In the genomic region with DNA sequence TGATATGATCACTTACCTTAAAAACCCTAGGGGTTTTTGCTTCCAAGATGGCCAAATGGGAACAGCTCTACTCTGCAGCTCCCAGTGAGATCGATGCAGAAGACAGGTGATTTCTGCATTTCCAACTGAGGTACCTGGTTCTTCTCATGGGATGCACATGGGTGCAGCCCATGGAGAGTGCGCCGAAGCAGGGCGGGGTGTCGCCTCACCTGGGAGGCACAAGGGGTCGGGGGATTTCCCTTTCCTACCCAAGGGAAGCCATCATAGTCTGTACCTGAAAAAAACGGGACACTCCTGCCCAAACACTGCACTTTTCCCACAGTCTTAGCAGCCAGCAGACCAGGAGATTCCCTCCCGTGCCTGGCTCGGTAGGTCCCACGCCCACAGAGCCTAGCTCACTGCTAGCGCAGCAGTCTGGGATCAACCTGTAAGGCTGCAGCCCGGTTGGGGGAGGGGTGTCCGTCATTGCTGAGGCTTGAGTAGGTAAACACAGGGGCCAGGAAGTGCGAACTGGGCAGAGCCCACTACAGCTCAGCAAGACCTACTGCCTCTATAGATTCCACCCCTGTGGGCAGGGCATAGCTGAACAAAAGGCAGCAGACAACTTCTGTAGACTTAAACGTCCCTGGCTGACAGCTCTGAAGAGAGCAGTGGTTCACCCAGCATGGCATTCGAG, we compare ENCODE assay signal across 1 cellular context.
TF ChIP-seq lines count a peak whose summit lies in the region.

No MANE protein-coding gene starts in this region.

TF ChIP-seq in HepG2, 621 proteins besides CTCF, POLR2A, EP300 and RAD21 (continued from another document and continues in another):
- TF ChIP-seq CHD2 (IDR thresholded peaks at IDR 0.05; ENCODE audit: low read depth, low read length) = no peak
- TF ChIP-seq, protein P1, sequence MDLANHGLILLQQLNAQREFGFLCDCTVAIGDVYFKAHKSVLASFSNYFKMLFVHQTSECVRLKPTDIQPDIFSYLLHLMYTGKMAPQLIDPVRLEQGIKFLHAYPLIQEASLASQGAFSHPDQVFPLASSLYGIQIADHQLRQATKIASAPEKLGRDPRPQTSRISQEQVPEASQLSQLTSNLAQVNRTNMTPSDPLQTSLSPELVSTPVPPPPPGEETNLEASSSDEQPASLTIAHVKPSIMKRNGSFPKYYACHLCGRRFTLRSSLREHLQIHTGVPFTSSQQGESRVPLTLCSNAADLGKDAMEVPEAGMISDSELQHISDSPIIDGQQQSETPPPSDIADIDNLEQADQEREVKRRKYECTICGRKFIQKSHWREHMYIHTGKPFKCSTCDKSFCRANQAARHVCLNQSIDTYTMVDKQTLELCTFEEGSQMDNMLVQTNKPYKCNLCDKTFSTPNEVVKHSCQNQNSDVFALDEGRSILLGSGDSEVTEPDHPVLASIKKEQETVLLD (CRISPR knock-in tag; IDR thresholded peaks at IDR 0.05; ENCODE audit: low read depth) = 0 out of 2 replicates have a peak, but pooled peaks have one; percentile 30
- TF ChIP-seq MEIS1 (CRISPR knock-in tag; IDR thresholded peaks at IDR 0.05; ENCODE audit: borderline replicate concordance) = peak; percentile 44; the same call in 1 of the 2 replicates
- TF ChIP-seq HNRNPL (IDR thresholded peaks at IDR 0.05; ENCODE audit: low read depth, low read length) = peak; percentile 71; the same call in 1 of the 2 replicates
- no peak for TF ChIP-seq ZNF674 (CRISPR knock-in tag; IDR thresholded peaks at IDR 0.05; ENCODE audit: low read depth)
- TF ChIP-seq, protein P2, sequence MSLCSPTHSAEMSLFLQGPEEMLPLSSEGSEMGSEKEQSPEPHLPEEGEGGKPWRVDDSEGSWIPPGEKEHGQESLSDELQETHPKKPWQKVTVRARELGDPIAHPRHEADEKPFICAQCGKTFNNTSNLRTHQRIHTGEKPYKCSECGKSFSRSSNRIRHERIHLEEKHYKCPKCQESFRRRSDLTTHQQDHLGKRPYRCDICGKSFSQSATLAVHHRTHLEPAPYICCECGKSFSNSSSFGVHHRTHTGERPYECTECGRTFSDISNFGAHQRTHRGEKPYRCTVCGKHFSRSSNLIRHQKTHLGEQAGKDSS (CRISPR knock-in tag; IDR thresholded peaks at IDR 0.05; ENCODE audit: borderline replicate concordance, low read depth) = peak; percentile 62; the same call in 1 of the 2 replicates
- TF ChIP-seq JDP2 (CRISPR knock-in tag; IDR thresholded peaks at IDR 0.05; ENCODE audit: borderline replicate concordance) = no peak
- TF ChIP-seq, protein P3, sequence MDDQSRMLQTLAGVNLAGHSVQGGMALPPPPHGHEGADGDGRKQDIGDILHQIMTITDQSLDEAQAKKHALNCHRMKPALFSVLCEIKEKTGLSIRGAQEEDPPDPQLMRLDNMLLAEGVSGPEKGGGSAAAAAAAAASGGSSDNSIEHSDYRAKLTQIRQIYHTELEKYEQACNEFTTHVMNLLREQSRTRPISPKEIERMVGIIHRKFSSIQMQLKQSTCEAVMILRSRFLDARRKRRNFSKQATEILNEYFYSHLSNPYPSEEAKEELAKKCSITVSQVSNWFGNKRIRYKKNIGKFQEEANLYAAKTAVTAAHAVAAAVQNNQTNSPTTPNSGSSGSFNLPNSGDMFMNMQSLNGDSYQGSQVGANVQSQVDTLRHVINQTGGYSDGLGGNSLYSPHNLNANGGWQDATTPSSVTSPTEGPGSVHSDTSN (CRISPR knock-in tag; IDR thresholded peaks at IDR 0.05; ENCODE audit: borderline replicate concordance) = no peak
- no peak for TF ChIP-seq RARG (CRISPR knock-in tag; IDR thresholded peaks at IDR 0.05; ENCODE audit: low read depth)
- TF ChIP-seq GABPA (IDR thresholded peaks at IDR 0.05; ENCODE audit: low read depth, low read length) = no peak
- no peak for TF ChIP-seq GABPA (CRISPR knock-in tag; IDR thresholded peaks at IDR 0.05; ENCODE audit: low read depth)
- TF ChIP-seq IRX3 (CRISPR knock-in tag; IDR thresholded peaks at IDR 0.05; ENCODE audit: borderline replicate concordance, low read depth) = no peak
- no peak for TF ChIP-seq HMGA1 (CRISPR knock-in tag; conservative IDR thresholded peaks at IDR 0.05)
- TF ChIP-seq STAT5B (CRISPR knock-in tag; IDR thresholded peaks at IDR 0.05) = no peak
- TF ChIP-seq ZMYM4 (CRISPR knock-in tag; IDR thresholded peaks at IDR 0.05) = peak; percentile 73; the same call in 1 of the 2 replicates
- no peak for TF ChIP-seq ZNF678 (CRISPR knock-in tag; IDR thresholded peaks at IDR 0.05)
- TF ChIP-seq ZNF564 (CRISPR knock-in tag; IDR thresholded peaks at IDR 0.05) = no peak
- TF ChIP-seq FOXJ3 (CRISPR knock-in tag; IDR thresholded peaks at IDR 0.05; ENCODE audit: borderline replicate concordance) = peak; percentile 37; the same call in 1 of the 2 replicates
- TF ChIP-seq TBX2 (CRISPR knock-in tag; IDR thresholded peaks at IDR 0.05; ENCODE audit: borderline replicate concordance) = peak; percentile 69; the same call in 1 of the 2 replicates
- no peak for TF ChIP-seq NCOA2 (CRISPR knock-in tag; IDR thresholded peaks at IDR 0.05)
- no peak for TF ChIP-seq ESRRA (CRISPR knock-in tag; IDR thresholded peaks at IDR 0.05; ENCODE audit: low read depth)
- TF ChIP-seq, protein P4, sequence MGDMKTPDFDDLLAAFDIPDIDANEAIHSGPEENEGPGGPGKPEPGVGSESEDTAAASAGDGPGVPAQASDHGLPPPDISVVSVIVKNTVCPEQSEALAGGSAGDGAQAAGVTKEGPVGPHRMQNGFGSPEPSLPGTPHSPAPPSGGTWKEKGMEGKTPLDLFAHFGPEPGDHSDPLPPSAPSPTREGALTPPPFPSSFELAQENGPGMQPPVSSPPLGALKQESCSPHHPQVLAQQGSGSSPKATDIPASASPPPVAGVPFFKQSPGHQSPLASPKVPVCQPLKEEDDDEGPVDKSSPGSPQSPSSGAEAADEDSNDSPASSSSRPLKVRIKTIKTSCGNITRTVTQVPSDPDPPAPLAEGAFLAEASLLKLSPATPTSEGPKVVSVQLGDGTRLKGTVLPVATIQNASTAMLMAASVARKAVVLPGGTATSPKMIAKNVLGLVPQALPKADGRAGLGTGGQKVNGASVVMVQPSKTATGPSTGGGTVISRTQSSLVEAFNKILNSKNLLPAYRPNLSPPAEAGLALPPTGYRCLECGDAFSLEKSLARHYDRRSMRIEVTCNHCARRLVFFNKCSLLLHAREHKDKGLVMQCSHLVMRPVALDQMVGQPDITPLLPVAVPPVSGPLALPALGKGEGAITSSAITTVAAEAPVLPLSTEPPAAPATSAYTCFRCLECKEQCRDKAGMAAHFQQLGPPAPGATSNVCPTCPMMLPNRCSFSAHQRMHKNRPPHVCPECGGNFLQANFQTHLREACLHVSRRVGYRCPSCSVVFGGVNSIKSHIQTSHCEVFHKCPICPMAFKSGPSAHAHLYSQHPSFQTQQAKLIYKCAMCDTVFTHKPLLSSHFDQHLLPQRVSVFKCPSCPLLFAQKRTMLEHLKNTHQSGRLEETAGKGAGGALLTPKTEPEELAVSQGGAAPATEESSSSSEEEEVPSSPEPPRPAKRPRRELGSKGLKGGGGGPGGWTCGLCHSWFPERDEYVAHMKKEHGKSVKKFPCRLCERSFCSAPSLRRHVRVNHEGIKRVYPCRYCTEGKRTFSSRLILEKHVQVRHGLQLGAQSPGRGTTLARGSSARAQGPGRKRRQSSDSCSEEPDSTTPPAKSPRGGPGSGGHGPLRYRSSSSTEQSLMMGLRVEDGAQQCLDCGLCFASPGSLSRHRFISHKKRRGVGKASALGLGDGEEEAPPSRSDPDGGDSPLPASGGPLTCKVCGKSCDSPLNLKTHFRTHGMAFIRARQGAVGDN (CRISPR knock-in tag; IDR thresholded peaks at IDR 0.05) = peak; percentile 88
- no peak for TF ChIP-seq ZSCAN30 (CRISPR knock-in tag; IDR thresholded peaks at IDR 0.05)
- no peak for TF ChIP-seq ZNF839 (CRISPR knock-in tag; IDR thresholded peaks at IDR 0.05; ENCODE audit: borderline replicate concordance)
- no peak for TF ChIP-seq RFX5 (IDR thresholded peaks at IDR 0.05; ENCODE audit: low read depth, low read length)
- TF ChIP-seq ZFYVE20 (CRISPR knock-in tag; IDR thresholded peaks at IDR 0.05; ENCODE audit: borderline replicate concordance, low read depth) = no peak
- TF ChIP-seq GFI1 (CRISPR knock-in tag; IDR thresholded peaks at IDR 0.05; ENCODE audit: borderline replicate concordance) = no peak
- TF ChIP-seq PRPF4 (IDR thresholded peaks at IDR 0.05; ENCODE audit: low read depth, low read length, poor library complexity, severe bottlenecking) = no peak
- no peak for TF ChIP-seq FLYWCH1 (CRISPR knock-in tag; IDR thresholded peaks at IDR 0.05)
- TF ChIP-seq ZNF496 (CRISPR knock-in tag; IDR thresholded peaks at IDR 0.05; ENCODE audit: insufficient replicate concordance) = no peak
- TF ChIP-seq NKX3-1 (CRISPR knock-in tag; IDR thresholded peaks at IDR 0.05) = no peak
- TF ChIP-seq, protein P5, sequence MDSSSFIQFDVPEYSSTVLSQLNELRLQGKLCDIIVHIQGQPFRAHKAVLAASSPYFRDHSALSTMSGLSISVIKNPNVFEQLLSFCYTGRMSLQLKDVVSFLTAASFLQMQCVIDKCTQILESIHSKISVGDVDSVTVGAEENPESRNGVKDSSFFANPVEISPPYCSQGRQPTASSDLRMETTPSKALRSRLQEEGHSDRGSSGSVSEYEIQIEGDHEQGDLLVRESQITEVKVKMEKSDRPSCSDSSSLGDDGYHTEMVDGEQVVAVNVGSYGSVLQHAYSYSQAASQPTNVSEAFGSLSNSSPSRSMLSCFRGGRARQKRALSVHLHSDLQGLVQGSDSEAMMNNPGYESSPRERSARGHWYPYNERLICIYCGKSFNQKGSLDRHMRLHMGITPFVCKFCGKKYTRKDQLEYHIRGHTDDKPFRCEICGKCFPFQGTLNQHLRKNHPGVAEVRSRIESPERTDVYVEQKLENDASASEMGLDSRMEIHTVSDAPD (CRISPR knock-in tag; IDR thresholded peaks at IDR 0.05) = no peak
- no peak for TF ChIP-seq SIN3B (IDR thresholded peaks at IDR 0.05; ENCODE audit: low read length)
- TF ChIP-seq CENPX (CRISPR knock-in tag; IDR thresholded peaks at IDR 0.05) = no peak
- peak; percentile 54; the same call in 1 of the 2 replicates for TF ChIP-seq CBX5 (CRISPR knock-in tag; IDR thresholded peaks at IDR 0.05; ENCODE audit: borderline replicate concordance)
- TF ChIP-seq DMAP1 (CRISPR knock-in tag; IDR thresholded peaks at IDR 0.05) = no peak
- no peak for TF ChIP-seq SRSF1 (optimal IDR thresholded peaks at IDR 0.05; ENCODE audit: low read depth, low read length)
- no peak for TF ChIP-seq ZNF367 (CRISPR knock-in tag; IDR thresholded peaks at IDR 0.05; ENCODE audit: borderline replicate concordance)
- TF ChIP-seq MBNL3 (CRISPR knock-in tag; conservative IDR thresholded peaks at IDR 0.05) = no peak
- no peak for TF ChIP-seq CEBPG (CRISPR knock-in tag; IDR thresholded peaks at IDR 0.05)
- no peak for TF ChIP-seq TEAD2 (CRISPR knock-in tag; IDR thresholded peaks at IDR 0.05)
- TF ChIP-seq, protein P6, sequence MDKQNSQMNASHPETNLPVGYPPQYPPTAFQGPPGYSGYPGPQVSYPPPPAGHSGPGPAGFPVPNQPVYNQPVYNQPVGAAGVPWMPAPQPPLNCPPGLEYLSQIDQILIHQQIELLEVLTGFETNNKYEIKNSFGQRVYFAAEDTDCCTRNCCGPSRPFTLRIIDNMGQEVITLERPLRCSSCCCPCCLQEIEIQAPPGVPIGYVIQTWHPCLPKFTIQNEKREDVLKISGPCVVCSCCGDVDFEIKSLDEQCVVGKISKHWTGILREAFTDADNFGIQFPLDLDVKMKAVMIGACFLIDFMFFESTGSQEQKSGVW (CRISPR knock-in tag; IDR thresholded peaks at IDR 0.05; ENCODE audit: borderline replicate concordance) = no peak
- TF ChIP-seq ZNF292 (CRISPR knock-in tag; IDR thresholded peaks at IDR 0.05; ENCODE audit: borderline replicate concordance, low read depth) = peak; percentile 85; the same call in 1 of the 2 replicates
- TF ChIP-seq PAWR (CRISPR knock-in tag; IDR thresholded peaks at IDR 0.05; ENCODE audit: borderline replicate concordance) = no peak
- TF ChIP-seq GLI4 (CRISPR knock-in tag; IDR thresholded peaks at IDR 0.05; ENCODE audit: borderline replicate concordance) = no peak
- no peak for TF ChIP-seq KLF13 (CRISPR knock-in tag; IDR thresholded peaks at IDR 0.05)
- TF ChIP-seq, protein P7, sequence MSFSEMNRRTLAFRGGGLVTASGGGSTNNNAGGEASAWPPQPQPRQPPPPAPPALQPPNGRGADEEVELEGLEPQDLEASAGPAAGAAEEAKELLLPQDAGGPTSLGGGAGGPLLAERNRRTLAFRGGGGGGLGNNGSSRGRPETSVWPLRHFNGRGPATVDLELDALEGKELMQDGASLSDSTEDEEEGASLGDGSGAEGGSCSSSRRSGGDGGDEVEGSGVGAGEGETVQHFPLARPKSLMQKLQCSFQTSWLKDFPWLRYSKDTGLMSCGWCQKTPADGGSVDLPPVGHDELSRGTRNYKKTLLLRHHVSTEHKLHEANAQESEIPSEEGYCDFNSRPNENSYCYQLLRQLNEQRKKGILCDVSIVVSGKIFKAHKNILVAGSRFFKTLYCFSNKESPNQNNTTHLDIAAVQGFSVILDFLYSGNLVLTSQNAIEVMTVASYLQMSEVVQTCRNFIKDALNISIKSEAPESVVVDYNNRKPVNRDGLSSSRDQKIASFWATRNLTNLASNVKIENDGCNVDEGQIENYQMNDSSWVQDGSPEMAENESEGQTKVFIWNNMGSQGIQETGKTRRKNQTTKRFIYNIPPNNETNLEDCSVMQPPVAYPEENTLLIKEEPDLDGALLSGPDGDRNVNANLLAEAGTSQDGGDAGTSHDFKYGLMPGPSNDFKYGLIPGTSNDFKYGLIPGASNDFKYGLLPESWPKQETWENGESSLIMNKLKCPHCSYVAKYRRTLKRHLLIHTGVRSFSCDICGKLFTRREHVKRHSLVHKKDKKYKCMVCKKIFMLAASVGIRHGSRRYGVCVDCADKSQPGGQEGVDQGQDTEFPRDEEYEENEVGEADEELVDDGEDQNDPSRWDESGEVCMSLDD (CRISPR knock-in tag; IDR thresholded peaks at IDR 0.05; ENCODE audit: borderline replicate concordance) = no peak
- TF ChIP-seq ZNF235 (CRISPR knock-in tag; IDR thresholded peaks at IDR 0.05; ENCODE audit: borderline replicate concordance) = no peak
- no peak for TF ChIP-seq ELF4 (CRISPR knock-in tag; IDR thresholded peaks at IDR 0.05; ENCODE audit: borderline replicate concordance)
- TF ChIP-seq, protein P8, sequence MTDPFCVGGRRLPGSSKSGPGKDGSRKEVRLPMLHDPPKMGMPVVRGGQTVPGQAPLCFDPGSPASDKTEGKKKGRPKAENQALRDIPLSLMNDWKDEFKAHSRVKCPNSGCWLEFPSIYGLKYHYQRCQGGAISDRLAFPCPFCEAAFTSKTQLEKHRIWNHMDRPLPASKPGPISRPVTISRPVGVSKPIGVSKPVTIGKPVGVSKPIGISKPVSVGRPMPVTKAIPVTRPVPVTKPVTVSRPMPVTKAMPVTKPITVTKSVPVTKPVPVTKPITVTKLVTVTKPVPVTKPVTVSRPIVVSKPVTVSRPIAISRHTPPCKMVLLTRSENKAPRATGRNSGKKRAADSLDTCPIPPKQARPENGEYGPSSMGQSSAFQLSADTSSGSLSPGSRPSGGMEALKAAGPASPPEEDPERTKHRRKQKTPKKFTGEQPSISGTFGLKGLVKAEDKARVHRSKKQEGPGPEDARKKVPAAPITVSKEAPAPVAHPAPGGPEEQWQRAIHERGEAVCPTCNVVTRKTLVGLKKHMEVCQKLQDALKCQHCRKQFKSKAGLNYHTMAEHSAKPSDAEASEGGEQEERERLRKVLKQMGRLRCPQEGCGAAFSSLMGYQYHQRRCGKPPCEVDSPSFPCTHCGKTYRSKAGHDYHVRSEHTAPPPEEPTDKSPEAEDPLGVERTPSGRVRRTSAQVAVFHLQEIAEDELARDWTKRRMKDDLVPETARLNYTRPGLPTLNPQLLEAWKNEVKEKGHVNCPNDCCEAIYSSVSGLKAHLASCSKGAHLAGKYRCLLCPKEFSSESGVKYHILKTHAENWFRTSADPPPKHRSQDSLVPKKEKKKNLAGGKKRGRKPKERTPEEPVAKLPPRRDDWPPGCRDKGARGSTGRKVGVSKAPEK (CRISPR knock-in tag; IDR thresholded peaks at IDR 0.05; ENCODE audit: borderline replicate concordance) = no peak
- no peak for TF ChIP-seq ZNF17 (CRISPR knock-in tag; IDR thresholded peaks at IDR 0.05)
- no peak for TF ChIP-seq ZNF547 (CRISPR knock-in tag; IDR thresholded peaks at IDR 0.05)
- no peak for TF ChIP-seq ZNF441 (CRISPR knock-in tag; IDR thresholded peaks at IDR 0.05; ENCODE audit: borderline replicate concordance)
